Comparison of ENCODE assay signal across 12 cellular contexts in genomic region chr5:78527925-78528324, GRCh38.
DNase-seq lines count a peak whose midpoint lies in the region; ATAC-seq and TF ChIP-seq lines count a peak whose summit lies in the region.
"Had no signal": no experiment of that assay in that cellular context is flagged by ENCODE, and none has a peak within 500 bp of the region (broad histone marks: within the 10 kb centered on the region; RNA-seq: fewer than 3 reads in every experiment).

No MANE protein-coding gene starts in this region.

- no peak overlapping the region for H3K4me3 Mint-ChIP-seq in H9
- H3K4me3 Mint-ChIP-seq: activated CD8-positive, alpha-beta T cell treated with anti-CD3 and anti-CD28 coated beads for 36 hours; activated naive CD8-positive, alpha-beta T cell treated with anti-CD3 and anti-CD28 coated beads, Interleukin-2, amount 10 ng/mL, durations not matched to agents 7 days and 5 days had no signal

- H2AFZ ChIP-seq in H9 (ENCODE audit: low read length) = no peak overlapping the region

- no peak overlapping the region for H2AK5ac ChIP-seq in H9 (ENCODE audit: insufficient read length, low read length)

- H3K36me3 Mint-ChIP-seq in H9 (ENCODE audit: insufficient read depth in 1 of 3, low read depth in 3 of 3) = peaks cover 0 to 4% (median 0%) of the 10 kb centered on the region in 3 experiments; a peak in 3 of 7 replicates
- H3K36me3 Mint-ChIP-seq: activated naive CD8-positive, alpha-beta T cell treated with anti-CD3 and anti-CD28 coated beads, Interleukin-2, amount 10 ng/mL, durations not matched to agents 7 days and 5 days had no signal

- no peak for ATAC-seq in gastroesophageal sphincter
- ATAC-seq in gastrocnemius medialis = no peak
- no peak for ATAC-seq in HG03565 (IDR thresholded peaks at IDR 0.05; ENCODE audit: unreplicated experiment)
- ATAC-seq in GM18502 (IDR thresholded peaks at IDR 0.05; ENCODE audit: poor library complexity, unreplicated experiment) = no peak
- no peak for ATAC-seq in GM18870 (IDR thresholded peaks at IDR 0.05; ENCODE audit: unreplicated experiment)
- ATAC-seq: activated CD8-positive, alpha-beta T cell treated with anti-CD3 and anti-CD28 coated beads for 36 hours had no signal

- no peak overlapping the region for H2BK120ac ChIP-seq in H9 (ENCODE audit: low read depth, low read length, poor library complexity, severe bottlenecking)

- in situ Hi-C loops in gastrocnemius medialis (cut with MboI; ENCODE audit: low sequenced_read_pairs in 4 of 4) = loop anchor here in 2 of 4 donors (25.0 kb wide), 2 partner anchors 109 to 434 kb away; partner anchors contain the start of gene LHFPL2 (in 1 of the 2)

- H3K4me1 ChIP-seq in H9 (ENCODE audit: insufficient read depth, low read length) (no peaks in the 10 kb centered on the region), ascending aorta (peaks cover 26 to 68% of the 10 kb centered on the region in 2 donors), gastroesophageal sphincter (peaks cover 9 to 69% (median 41%) of the 10 kb centered on the region in 3 donors), gastrocnemius medialis (peaks cover 0 to 21% of the 10 kb centered on the region in 2 donors)
- H3K4me1 ChIP-seq: BLaER1 had no signal

- no peaks in the 10 kb centered on the region; the same call in 1 of the 2 replicates for H3K27me3 Mint-ChIP-seq in H9 (ENCODE audit: low read depth)
- H3K27me3 Mint-ChIP-seq: activated CD8-positive, alpha-beta T cell treated with anti-CD3 and anti-CD28 coated beads for 36 hours had no signal

- no peak for TF ChIP-seq POLR2A in gastroesophageal sphincter (IDR thresholded peaks at IDR 0.05)
- no peak for TF ChIP-seq POLR2A in gastrocnemius medialis (IDR thresholded peaks at IDR 0.05)

- H3K79me2 ChIP-seq in H9 (ENCODE audit: insufficient read depth, low read length) = peaks cover 2% of the 10 kb centered on the region; the same call in 1 of the 2 replicates

- no peak overlapping the region for H2BK12ac ChIP-seq in H9 (ENCODE audit: insufficient read length, low read depth, low read length)

- H4K5ac ChIP-seq in H9 (ENCODE audit: insufficient read length, low read depth, low read length) = no peak overlapping the region

- no peak overlapping the region for H3K18ac ChIP-seq in H9 (ENCODE audit: insufficient read length, low read depth, low read length)

- DNase-seq in H9 (no peak), ascending aorta (ENCODE audit: low spot score in 2 of 2) (no peak), gastrocnemius medialis (no peak)
- no peak for DNase-seq in activated T-cell treated with anti-CD3 and anti-CD28 coated beads, Interleukin-2, amount 50 U/mL, for 1 hour
- DNase-seq: activated CD8-positive, alpha-beta T cell treated with anti-CD3 and anti-CD28 coated beads for 36 hours; activated naive CD8-positive, alpha-beta T cell treated with anti-CD3 and anti-CD28 coated beads, Interleukin-2, amount 10 ng/mL, durations not matched to agents 7 days and 5 days; NCI-H2171 treated with DMSO at 0.1 percent for 48 hours had no signal

- no peaks in the 10 kb centered on the region for H3K23me2 ChIP-seq in H9 (ENCODE audit: insufficient read length, low read depth, low read length, poor library complexity, severe bottlenecking)

- H3K9me3 ChIP-seq in H9 (ENCODE audit: control insufficient read depth, low read depth, low read length) (no peaks in the 10 kb centered on the region), ascending aorta (no peaks in the 10 kb centered on the region), gastroesophageal sphincter (no peaks in the 10 kb centered on the region), gastrocnemius medialis (no peaks in the 10 kb centered on the region)
- H3K9me3 ChIP-seq: BLaER1 had no signal

- no peak overlapping the region for H3K23ac ChIP-seq in H9 (ENCODE audit: insufficient read length, low read depth, low read length)

- no peak overlapping the region for H3K14ac ChIP-seq in H9 (ENCODE audit: insufficient read depth, low read length)

- intact Hi-C loops in ascending aorta (cut with DNase I) (loop anchor here (2.0 to 5.0 kb wide), 3 partner anchors 19 to 119 kb away; partner anchors contain the start of gene LHFPL2), gastrocnemius medialis (cut with DNase I; ENCODE audit: low total_unique reads) (no loop called here)

- peak overlapping the region in 1 of 2 donors; percentile 3 for H3K4me3 ChIP-seq in ascending aorta
- H3K4me3 ChIP-seq in gastroesophageal sphincter = no peak overlapping the region
- no peak overlapping the region for H3K4me3 ChIP-seq in gastrocnemius medialis
- H3K4me3 ChIP-seq: BLaER1 had no signal

- no peak overlapping the region for H3K9ac ChIP-seq in H9 (ENCODE audit: extremely low read depth, insufficient read length, low read length)
- H3K9ac ChIP-seq: BLaER1 had no signal

- H2BK5ac ChIP-seq in H9 (ENCODE audit: insufficient read length, low read length) = no peak overlapping the region

- no CpG with 5 or more reads among the region's 3 CpGs for WGBS in H9 (ENCODE audit: extremely low coverage, insufficient read length, low lambda C conversion rate)
- 61 to 77% methylated on average over 2 to 3 of the region's 3 CpGs for WGBS in gastroesophageal sphincter (ENCODE audit: low coverage in 1 of 2), 2 donors

- no peaks in the 10 kb centered on the region for H3K27me3 ChIP-seq in H9 (ENCODE audit: insufficient read depth, low read length)
- no peaks in the 10 kb centered on the region for H3K27me3 ChIP-seq in ascending aorta
- no peaks in the 10 kb centered on the region for H3K27me3 ChIP-seq in gastroesophageal sphincter
- H3K27me3 ChIP-seq in gastrocnemius medialis = no peaks in the 10 kb centered on the region
- H3K27me3 ChIP-seq: BLaER1 had no signal

- peak overlapping the region in 2 of 3 experiments; percentile 30 to 87; a peak in 3 of 7 replicates for H3K27ac Mint-ChIP-seq in H9
- H3K27ac Mint-ChIP-seq: activated CD8-positive, alpha-beta T cell treated with anti-CD3 and anti-CD28 coated beads for 36 hours; activated naive CD8-positive, alpha-beta T cell treated with anti-CD3 and anti-CD28 coated beads, Interleukin-2, amount 10 ng/mL, durations not matched to agents 7 days and 5 days had no signal

- H3K27ac ChIP-seq in H9 (ENCODE audit: insufficient read length, low read depth, low read length) (no peak overlapping the region), ascending aorta (peak overlapping the region; percentile 74 to 89), gastroesophageal sphincter (peak overlapping the region; percentile 80 to 87 (median 84)), gastrocnemius medialis (peak overlapping the region; percentile 32 to 64 (median 58))
- H3K27ac ChIP-seq: BLaER1 had no signal

- H3K4me1 Mint-ChIP-seq in H9 = peaks cover 14 to 19% of the 10 kb centered on the region in 2 experiments
- H3K4me1 Mint-ChIP-seq: activated naive CD8-positive, alpha-beta T cell treated with anti-CD3 and anti-CD28 coated beads, Interleukin-2, amount 10 ng/mL, durations not matched to agents 7 days and 5 days had no signal

- H3K4me2 ChIP-seq in H9 (ENCODE audit: insufficient read depth, insufficient read length, low read length) = no peak overlapping the region
- H3K4me2 ChIP-seq: BLaER1 had no signal

- H2BK20ac ChIP-seq in H9 (ENCODE audit: low read depth, low read length, poor library complexity, severe bottlenecking) = no peak overlapping the region

- no peak overlapping the region for H4K8ac ChIP-seq in H9 (replicated peaks; ENCODE audit: insufficient read length, low read depth, low read length)

- H2BK15ac ChIP-seq in H9 (ENCODE audit: low read depth, low read length) = no peak overlapping the region

- no peaks in the 10 kb centered on the region for H3K79me1 ChIP-seq in H9 (ENCODE audit: insufficient read depth, low read depth, low read length, poor library complexity, severe bottlenecking)

- no peak overlapping the region for H3T11ph ChIP-seq in H9 (ENCODE audit: low read length)

- H3K36me3 ChIP-seq in ascending aorta (no peaks in the 10 kb centered on the region), gastroesophageal sphincter (no peaks in the 10 kb centered on the region), gastrocnemius medialis (no peaks in the 10 kb centered on the region)
- H3K36me3 ChIP-seq: BLaER1 had no signal

- no peaks in the 10 kb centered on the region for H3K9me3 Mint-ChIP-seq in H9
- H3K9me3 Mint-ChIP-seq: activated CD8-positive, alpha-beta T cell treated with anti-CD3 and anti-CD28 coated beads for 36 hours; activated naive CD8-positive, alpha-beta T cell treated with anti-CD3 and anti-CD28 coated beads, Interleukin-2, amount 10 ng/mL, durations not matched to agents 7 days and 5 days had no signal

- TF ChIP-seq CTCF in H9 (conservative IDR thresholded peaks at IDR 0.05) (no peak), ascending aorta (IDR thresholded peaks at IDR 0.05) (no peak), gastroesophageal sphincter (IDR thresholded peaks at IDR 0.05) (no peak), gastrocnemius medialis (IDR thresholded peaks at IDR 0.05 in 4 of 5, conservative IDR thresholded peaks at IDR 0.05 in 1 of 5) (no peak)

- no peak overlapping the region for H3K56ac ChIP-seq in H9 (ENCODE audit: insufficient read length, low read depth, low read length)

- H4K20me1 ChIP-seq in H9 (ENCODE audit: control insufficient read depth, insufficient read depth, insufficient read length) = no peaks in the 10 kb centered on the region
- H4K20me1 ChIP-seq: BLaER1 had no signal

- no peak overlapping the region for H3K4ac ChIP-seq in H9 (ENCODE audit: low read depth, low read length)

- TF ChIP-seq EP300 in gastroesophageal sphincter (IDR thresholded peaks at IDR 0.05) = no peak

- H4K91ac ChIP-seq in H9 (ENCODE audit: insufficient read length, low read depth, low read length) = no peak overlapping the region
